ENCODE assay signal across 10 cellular contexts in genomic region chr16:30113031-30113710, GRCh38. TPM values are rescaled to one million over a fixed set of nuclear protein-coding genes. Genes with fewer than 3 reads are reported as not detected.
DNase-seq lines count a peak whose midpoint lies in the region; ATAC-seq and TF ChIP-seq lines count a peak whose summit lies in the region.
"Had no signal": no experiment of that assay in that cellular context is flagged by ENCODE, and none has a peak within 500 bp of the region (broad histone marks: within the 10 kb centered on the region; RNA-seq: fewer than 3 reads in every experiment).

TSS of gene GDPD3 (minus strand) at chr16:30113537. CDS start at chr16:30113478, 59 bp downstream.

- no peaks in the 10 kb centered on the region for H3K9me3 Mint-ChIP-seq in activated T-cell treated with anti-CD3 and anti-CD28 coated beads, Interleukin-2, amount 50 U/mL, for 24 hours
- no peaks in the 10 kb centered on the region for H3K9me3 Mint-ChIP-seq in activated T-cell treated with anti-CD3 and anti-CD28 coated beads, Interleukin-2, amount 50 U/mL, for 4 hours
- H3K9me3 Mint-ChIP-seq in activated CD8-positive, alpha-beta T cell treated with anti-CD3 and anti-CD28 coated beads for 36 hours: no peaks in the 10 kb centered on the region
- H3K9me3 Mint-ChIP-seq: dendritic cell treated with granulocyte-macrophage colony-stimulating factor and Interleukin-4, amounts not matched to agents 40 ng/mL and 50 ng/mL, for 4 days had no signal

- H3K27ac ChIP-seq in transverse colon: peak within 1 kb of the TSS; percentile 81 to 98 (median 88)

- no peak for DNase-seq in activated T-cell treated with anti-CD3 and anti-CD28 coated beads, Interleukin-2, amount 50 U/mL, for 24 hours
- no peak for DNase-seq in activated T-cell treated with anti-CD3 and anti-CD28 coated beads, Interleukin-2, amount 50 U/mL, for 4 hours
- no peak for DNase-seq in activated CD8-positive, alpha-beta T cell treated with anti-CD3 and anti-CD28 coated beads for 36 hours
- DNase-seq in kidney tubule cell (ENCODE audit: low spot score) (peak; percentile 54), transverse colon (peak; percentile 87)
- DNase-seq in activated effector memory CD4-positive, alpha-beta T cell treated with Interleukin-2 at 50 U/mL for 16 hours: no peak
- no peak for DNase-seq in stimulated activated naive CD4-positive, alpha-beta T cell (lab: John Stamatoyannopoulos, UW)

- no peak for ATAC-seq in activated T-cell treated with anti-CD3 and anti-CD28 coated beads, Interleukin-2, amount 50 U/mL, for 4 hours
- ATAC-seq in activated CD8-positive, alpha-beta T cell treated with anti-CD3 and anti-CD28 coated beads for 36 hours: no peak
- ATAC-seq in GM18907 (IDR thresholded peaks at IDR 0.05; ENCODE audit: unreplicated experiment): no peak

- peak; percentile 41 for TF ChIP-seq POLR2A in transverse colon (IDR thresholded peaks at IDR 0.05)

- CTCF ChIA-PET in activated CD8-positive, alpha-beta T cell treated with anti-CD3 and anti-CD28 coated beads for 36 hours (lab: Charles Lee): interaction anchor here (0.6 to 5.7 kb wide), 14 partner anchors 8 to 73 kb away, joined by 3 to 36 read pairs (median 6); partner anchors contain the start of genes CORO1A, MAPK3, PPP4C and TBX6

- no peaks in the 10 kb centered on the region for H3K27me3 ChIP-seq in transverse colon
- H3K27me3 ChIP-seq: BLaER1 treated with 17β-estradiol and CSF1 and Interleukin-3, amounts not matched to agents 10 nM and 100 nM had no signal

- peaks cover 54% of the 10 kb centered on the region for H3K36me3 Mint-ChIP-seq in activated T-cell treated with anti-CD3 and anti-CD28 coated beads, Interleukin-2, amount 50 U/mL, for 24 hours (ENCODE audit: low read depth)
- H3K36me3 Mint-ChIP-seq in activated T-cell treated with anti-CD3 and anti-CD28 coated beads, Interleukin-2, amount 50 U/mL, for 4 hours (ENCODE audit: insufficient read depth): peaks cover 2% of the 10 kb centered on the region
- peaks cover 6% of the 10 kb centered on the region for H3K36me3 Mint-ChIP-seq in activated CD8-positive, alpha-beta T cell treated with anti-CD3 and anti-CD28 coated beads for 36 hours (ENCODE audit: low read depth)

- H3K4me1 Mint-ChIP-seq in activated T-cell treated with anti-CD3 and anti-CD28 coated beads, Interleukin-2, amount 50 U/mL, for 24 hours (ENCODE audit: low read depth): peaks cover 11% of the 10 kb centered on the region
- H3K4me1 Mint-ChIP-seq in activated T-cell treated with anti-CD3 and anti-CD28 coated beads, Interleukin-2, amount 50 U/mL, for 4 hours (ENCODE audit: low read depth): peaks cover 16% of the 10 kb centered on the region
- peaks cover 6% of the 10 kb centered on the region for H3K4me1 Mint-ChIP-seq in activated CD8-positive, alpha-beta T cell treated with anti-CD3 and anti-CD28 coated beads for 36 hours (ENCODE audit: low read depth)

- WGBS in transverse colon (ENCODE audit: low coverage in 1 of 2), 2 donors: 58% methylated on average over 20 of the region's 20 CpGs; no CpG with 5 or more reads in 1 of the 2 donors

- TF ChIP-seq EP300 in transverse colon (IDR thresholded peaks at IDR 0.05; ENCODE audit: low read depth): no peak

- peaks cover 28 to 50% (median 33%) of the 10 kb centered on the region in 4 donors for H3K4me1 ChIP-seq in transverse colon

- peaks cover 0 to 24% (median 10%) of the 10 kb centered on the region in 4 donors for H3K36me3 ChIP-seq in transverse colon

- no peak within 1 kb of the TSS for H3K4me3 Mint-ChIP-seq in activated T-cell treated with anti-CD3 and anti-CD28 coated beads, Interleukin-2, amount 50 U/mL, for 24 hours
- no peak within 1 kb of the TSS for H3K4me3 Mint-ChIP-seq in activated T-cell treated with anti-CD3 and anti-CD28 coated beads, Interleukin-2, amount 50 U/mL, for 4 hours
- H3K4me3 Mint-ChIP-seq in activated CD8-positive, alpha-beta T cell treated with anti-CD3 and anti-CD28 coated beads for 36 hours: no peak within 1 kb of the TSS
- H3K4me3 Mint-ChIP-seq: dendritic cell treated with granulocyte-macrophage colony-stimulating factor and Interleukin-4, amounts not matched to agents 40 ng/mL and 50 ng/mL, for 4 days had no signal

- in situ Hi-C loops in transverse colon (cut with MboI; ENCODE audit: low pct_ligation_motif_present in 1 of 4, low pct_unique_long_range_greater_than_20kb in 1 of 4, low sequenced_read_pairs in 3 of 4): loop anchor here in 2 of 4 donors (25.0 kb wide), 1 partner anchor 299 kb away; the partner anchor contains the start of gene ZNF771 (in 2 of the 2)

- H3K4me3 ChIP-seq in transverse colon: no peak within 1 kb of the TSS
- H3K4me3 ChIP-seq: BLaER1 treated with 17β-estradiol and CSF1 and Interleukin-3, amounts not matched to agents 10 nM and 100 nM had no signal

- peak within 1 kb of the TSS; percentile 11 for H3K27ac Mint-ChIP-seq in activated T-cell treated with anti-CD3 and anti-CD28 coated beads, Interleukin-2, amount 50 U/mL, for 24 hours
- H3K27ac Mint-ChIP-seq in activated CD8-positive, alpha-beta T cell treated with anti-CD3 and anti-CD28 coated beads for 36 hours: peak within 1 kb of the TSS; percentile 34
- H3K27ac Mint-ChIP-seq: dendritic cell treated with granulocyte-macrophage colony-stimulating factor and Interleukin-4, amounts not matched to agents 40 ng/mL and 50 ng/mL, for 4 days had no signal

- POLR2A ChIA-PET in activated CD8-positive, alpha-beta T cell treated with anti-CD3 and anti-CD28 coated beads for 36 hours (lab: Charles Lee): interaction anchor here (0.7 to 1.4 kb wide), 7 partner anchors 8 to 48 kb away, joined by 3 to 6 read pairs (median 3); partner anchors contain the start of gene ALDOA

- H3K9me3 ChIP-seq in transverse colon: no peaks in the 10 kb centered on the region
- H3K9me3 ChIP-seq: BLaER1 treated with 17β-estradiol and CSF1 and Interleukin-3, amounts not matched to agents 10 nM and 100 nM had no signal

- TF ChIP-seq CTCF in activated CD8-positive, alpha-beta T cell treated with anti-CD3 and anti-CD28 coated beads for 36 hours (IDR thresholded peaks at IDR 0.05): no peak
- TF ChIP-seq CTCF in transverse colon (IDR thresholded peaks at IDR 0.05): peak in 2 of 5 experiments; percentile 15 to 34

- intact Hi-C loops in activated CD8-positive, alpha-beta T cell treated with anti-CD3 and anti-CD28 coated beads for 36 hours (cut with micrococcal nuclease): no loop called here
- intact Hi-C loops in transverse colon (cut with DNase I; ENCODE audit: low total_unique reads): loop anchor here (10.0 kb wide), 1 partner anchor 72 kb away; the partner anchor contains the start of gene CORO1A

- no peaks in the 10 kb centered on the region for H3K27me3 Mint-ChIP-seq in activated T-cell treated with anti-CD3 and anti-CD28 coated beads, Interleukin-2, amount 50 U/mL, for 24 hours
- H3K27me3 Mint-ChIP-seq in activated T-cell treated with anti-CD3 and anti-CD28 coated beads, Interleukin-2, amount 50 U/mL, for 4 hours (ENCODE audit: low read depth): no peaks in the 10 kb centered on the region
- H3K27me3 Mint-ChIP-seq in activated CD8-positive, alpha-beta T cell treated with anti-CD3 and anti-CD28 coated beads for 36 hours: no peaks in the 10 kb centered on the region
- H3K27me3 Mint-ChIP-seq: dendritic cell treated with granulocyte-macrophage colony-stimulating factor and Interleukin-4, amounts not matched to agents 40 ng/mL and 50 ng/mL, for 4 days had no signal

RNA-seq across cellular contexts. Expression of gene GDPD3, which starts in this region (rescaled TPM):
- total RNA-seq in activated T-cell treated with anti-CD3 and anti-CD28 coated beads, Interleukin-2, amount 50 U/mL, for 4 hours: 1 to 10 TPM in 2 of 3 donors, under 1 TPM in 1; 0.76 to 3.3 (median 2.7) TPM
- 1 to 10 TPM; 4.5 to 5.7 TPM for total RNA-seq in activated CD8-positive, alpha-beta T cell treated with anti-CD3 and anti-CD28 coated beads for 36 hours
- 10 to 100 TPM in 3 of 4 donors, 1 to 10 TPM in 1; 9.4 to 33.3 (median 30.4) TPM for total RNA-seq in transverse colon

Comparison
In these comparisons a context has a peak if more than half of its experiments do, and no peak if none do; other contexts are left out.
1. DNase-seq: peak in kidney tubule cell (single experiment) and transverse colon (single experiment); none in activated T-cell treated with anti-CD3 and anti-CD28 coated beads, Interleukin-2, amount 50 U/mL, for 24 hours (single experiment), activated T-cell treated with anti-CD3 and anti-CD28 coated beads, Interleukin-2, amount 50 U/mL, for 4 hours (single experiment), activated CD8-positive, alpha-beta T cell treated with anti-CD3 and anti-CD28 coated beads for 36 hours (single experiment), activated effector memory CD4-positive, alpha-beta T cell treated with Interleukin-2 at 50 U/mL for 16 hours (single experiment) and stimulated activated naive CD4-positive, alpha-beta T cell (0 of 6).